1 cellular context compared by ENCODE assay signal in the genomic region with DNA sequence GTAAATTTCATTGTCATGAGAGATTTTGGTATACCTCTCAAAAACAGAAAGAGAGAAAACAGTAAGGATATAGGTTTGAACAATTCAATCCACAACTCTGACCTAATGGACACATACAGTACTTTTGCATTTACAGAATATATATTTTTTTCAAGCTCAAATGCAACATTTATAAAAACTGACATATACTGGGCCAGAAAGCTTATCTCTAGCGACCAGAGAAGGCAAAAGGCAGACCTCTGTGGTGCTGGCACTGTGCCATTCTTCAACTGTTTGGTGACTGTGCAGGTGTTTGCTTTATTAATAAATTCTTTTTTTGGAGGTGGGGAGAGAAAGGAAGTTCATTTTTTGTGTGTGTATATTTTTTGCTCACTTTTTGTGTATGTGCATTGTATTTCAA.
TF ChIP-seq lines count a peak whose summit lies in the region.

No MANE protein-coding gene starts in this region.

TF ChIP-seq in endothelial cell of umbilical vein, 7 proteins besides CTCF, POLR2A, EP300 and RAD21:
- TF ChIP-seq POLR2AphosphoS5 (IDR thresholded peaks at IDR 0.05; ENCODE audit: insufficient read depth, low read depth, low read length) (no peak), JUN (IDR thresholded peaks at IDR 0.05; ENCODE audit: borderline replicate concordance, insufficient read depth, insufficient read length, low read depth) (no peak), MYC (IDR thresholded peaks at IDR 0.05; ENCODE audit: low read depth, low read length) (no peak), FOS (IDR thresholded peaks at IDR 0.05; ENCODE audit: borderline replicate concordance, insufficient read depth, low read length) (no peak), GATA2 (IDR thresholded peaks at IDR 0.05; ENCODE audit: insufficient read depth, insufficient read length, low read depth, low read length) (no peak), EZH2 (IDR thresholded peaks at IDR 0.05; ENCODE audit: borderline replicate concordance, low read depth, low read length, severe bottlenecking) (no peak)
- TF ChIP-seq, protein P1, sequence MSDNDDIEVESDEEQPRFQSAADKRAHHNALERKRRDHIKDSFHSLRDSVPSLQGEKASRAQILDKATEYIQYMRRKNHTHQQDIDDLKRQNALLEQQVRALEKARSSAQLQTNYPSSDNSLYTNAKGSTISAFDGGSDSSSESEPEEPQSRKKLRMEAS (IDR thresholded peaks at IDR 0.05; ENCODE audit: insufficient read depth, insufficient read length) = no peak
